In genomic region chr15:67550522-67550921, GRCh38 we compare ENCODE assay signal across 1 cellular context.
TF ChIP-seq lines count a peak whose summit lies in the region.

No MANE protein-coding gene starts in this region.

TF ChIP-seq in K562, 482 proteins besides CTCF, POLR2A, EP300 and RAD21 (continued from another document and continues in another):
- TF ChIP-seq, protein P1, sequence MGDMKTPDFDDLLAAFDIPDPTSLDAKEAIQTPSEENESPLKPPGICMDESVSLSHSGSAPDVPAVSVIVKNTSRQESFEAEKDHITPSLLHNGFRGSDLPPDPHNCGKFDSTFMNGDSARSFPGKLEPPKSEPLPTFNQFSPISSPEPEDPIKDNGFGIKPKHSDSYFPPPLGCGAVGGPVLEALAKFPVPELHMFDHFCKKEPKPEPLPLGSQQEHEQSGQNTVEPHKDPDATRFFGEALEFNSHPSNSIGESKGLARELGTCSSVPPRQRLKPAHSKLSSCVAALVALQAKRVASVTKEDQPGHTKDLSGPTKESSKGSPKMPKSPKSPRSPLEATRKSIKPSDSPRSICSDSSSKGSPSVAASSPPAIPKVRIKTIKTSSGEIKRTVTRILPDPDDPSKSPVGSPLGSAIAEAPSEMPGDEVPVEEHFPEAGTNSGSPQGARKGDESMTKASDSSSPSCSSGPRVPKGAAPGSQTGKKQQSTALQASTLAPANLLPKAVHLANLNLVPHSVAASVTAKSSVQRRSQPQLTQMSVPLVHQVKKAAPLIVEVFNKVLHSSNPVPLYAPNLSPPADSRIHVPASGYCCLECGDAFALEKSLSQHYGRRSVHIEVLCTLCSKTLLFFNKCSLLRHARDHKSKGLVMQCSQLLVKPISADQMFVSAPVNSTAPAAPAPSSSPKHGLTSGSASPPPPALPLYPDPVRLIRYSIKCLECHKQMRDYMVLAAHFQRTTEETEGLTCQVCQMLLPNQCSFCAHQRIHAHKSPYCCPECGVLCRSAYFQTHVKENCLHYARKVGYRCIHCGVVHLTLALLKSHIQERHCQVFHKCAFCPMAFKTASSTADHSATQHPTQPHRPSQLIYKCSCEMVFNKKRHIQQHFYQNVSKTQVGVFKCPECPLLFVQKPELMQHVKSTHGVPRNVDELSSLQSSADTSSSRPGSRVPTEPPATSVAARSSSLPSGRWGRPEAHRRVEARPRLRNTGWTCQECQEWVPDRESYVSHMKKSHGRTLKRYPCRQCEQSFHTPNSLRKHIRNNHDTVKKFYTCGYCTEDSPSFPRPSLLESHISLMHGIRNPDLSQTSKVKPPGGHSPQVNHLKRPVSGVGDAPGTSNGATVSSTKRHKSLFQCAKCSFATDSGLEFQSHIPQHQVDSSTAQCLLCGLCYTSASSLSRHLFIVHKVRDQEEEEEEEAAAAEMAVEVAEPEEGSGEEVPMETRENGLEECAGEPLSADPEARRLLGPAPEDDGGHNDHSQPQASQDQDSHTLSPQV (IDR thresholded peaks at IDR 0.05), result peak; percentile 96
- TF ChIP-seq SMARCA5 (IDR thresholded peaks at IDR 0.05) (no peak), HDAC6 (IDR thresholded peaks at IDR 0.05; ENCODE audit: low read depth, low read length) (no peak), HOXB6 (CRISPR knock-in tag; IDR thresholded peaks at IDR 0.05; ENCODE audit: borderline replicate concordance) (no peak), TEAD1 (CRISPR knock-in tag; IDR thresholded peaks at IDR 0.05) (peak in 1 of 2 experiments; percentile 69; a peak in 1 of 4 replicates), HNRNPL (IDR thresholded peaks at IDR 0.05; ENCODE audit: low read depth, low read length) (no peak), ZBTB33 (CRISPR knock-in tag; IDR thresholded peaks at IDR 0.05) (no peak), E2F1 (CRISPR knock-in tag; IDR thresholded peaks at IDR 0.05) (no peak), EHMT2 (IDR thresholded peaks at IDR 0.05) (peak; percentile 48; the same call in 1 of the 2 replicates), NCOA1 (IDR thresholded peaks at IDR 0.05; ENCODE audit: low read depth) (peak; percentile 78), HDAC8 (tag; IDR thresholded peaks at IDR 0.05) (0 out of 2 replicates have a peak, but pooled peaks have one; percentile 35), DPF2 (IDR thresholded peaks at IDR 0.05) (peak; percentile 89), MED1 (CRISPR knock-in tag; IDR thresholded peaks at IDR 0.05; ENCODE audit: borderline replicate concordance) (no peak), JUND (IDR thresholded peaks at IDR 0.05; ENCODE audit: borderline replicate concordance, low read depth, low read length) (peak; percentile 97), JUND (tag; IDR thresholded peaks at IDR 0.05; ENCODE audit: borderline replicate concordance, low read depth, low read length) (peak; percentile 97; the same call in 2 of the 3 replicates), OTX1 (CRISPR knock-in tag; IDR thresholded peaks at IDR 0.05) (no peak), ZKSCAN8 (CRISPR knock-in tag; IDR thresholded peaks at IDR 0.05) (peak; percentile 69; the same call in 1 of the 2 replicates), HEY1 (CRISPR knock-in tag; IDR thresholded peaks at IDR 0.05; ENCODE audit: borderline replicate concordance) (no peak), KDM2B (CRISPR knock-in tag; IDR thresholded peaks at IDR 0.05) (no peak), SPI1 (IDR thresholded peaks at IDR 0.05; ENCODE audit: borderline replicate concordance, low read depth, low read length) (no peak), ZNF140 (CRISPR knock-in tag; IDR thresholded peaks at IDR 0.05) (no peak), TAF15 (IDR thresholded peaks at IDR 0.05; ENCODE audit: low read depth, low read length) (no peak), ZNF311 (CRISPR knock-in tag; IDR thresholded peaks at IDR 0.05) (no peak), NELFE (IDR thresholded peaks at IDR 0.05; ENCODE audit: insufficient read depth, insufficient read length) (no peak), ZNF143 (CRISPR knock-in tag; IDR thresholded peaks at IDR 0.05) (no peak), FOXK2 (conservative IDR thresholded peaks at IDR 0.05 in 1 of 2, IDR thresholded peaks at IDR 0.05 in 1 of 2; ENCODE audit: low read depth in 2 of 2) (no peak), PHF21A (IDR thresholded peaks at IDR 0.05; ENCODE audit: borderline replicate concordance, low read depth) (no peak), ZNF175 (CRISPR knock-in tag; IDR thresholded peaks at IDR 0.05; ENCODE audit: low read depth) (peak; percentile 75; the same call in 1 of the 2 replicates), ILF3 (IDR thresholded peaks at IDR 0.05; ENCODE audit: borderline replicate concordance) (no peak), ZSCAN29 (IDR thresholded peaks at IDR 0.05) (no peak), JUN (IDR thresholded peaks at IDR 0.05; ENCODE audit: borderline replicate concordance, low read depth, low read length) (peak; percentile 94), JUN (CRISPR knock-in tag; IDR thresholded peaks at IDR 0.05; ENCODE audit: borderline replicate concordance) (no peak), NR2C1 (IDR thresholded peaks at IDR 0.05) (peak; percentile 33; the same call in 1 of the 2 replicates), NR2C1 (tag; IDR thresholded peaks at IDR 0.05) (peak; percentile 80), BRD4 (IDR thresholded peaks at IDR 0.05) (no peak), GTF2E2 (tag; IDR thresholded peaks at IDR 0.05) (no peak; the same call in 1 of the 2 replicates), MECOM (CRISPR knock-in tag; IDR thresholded peaks at IDR 0.05) (no peak), ELK3 (CRISPR knock-in tag; IDR thresholded peaks at IDR 0.05) (no peak), YY1 (IDR thresholded peaks at IDR 0.05; ENCODE audit: borderline replicate concordance in 1 of 3, control insufficient read depth in 1 of 3, extremely low read depth in 1 of 3, insufficient read depth in 3 of 3, insufficient read length in 1 of 3, insufficient replicate concordance in 2 of 3, low read depth in 1 of 3, low read length in 2 of 3) (peak in 1 of 3 experiments; percentile 58)
- TF ChIP-seq, protein P2, sequence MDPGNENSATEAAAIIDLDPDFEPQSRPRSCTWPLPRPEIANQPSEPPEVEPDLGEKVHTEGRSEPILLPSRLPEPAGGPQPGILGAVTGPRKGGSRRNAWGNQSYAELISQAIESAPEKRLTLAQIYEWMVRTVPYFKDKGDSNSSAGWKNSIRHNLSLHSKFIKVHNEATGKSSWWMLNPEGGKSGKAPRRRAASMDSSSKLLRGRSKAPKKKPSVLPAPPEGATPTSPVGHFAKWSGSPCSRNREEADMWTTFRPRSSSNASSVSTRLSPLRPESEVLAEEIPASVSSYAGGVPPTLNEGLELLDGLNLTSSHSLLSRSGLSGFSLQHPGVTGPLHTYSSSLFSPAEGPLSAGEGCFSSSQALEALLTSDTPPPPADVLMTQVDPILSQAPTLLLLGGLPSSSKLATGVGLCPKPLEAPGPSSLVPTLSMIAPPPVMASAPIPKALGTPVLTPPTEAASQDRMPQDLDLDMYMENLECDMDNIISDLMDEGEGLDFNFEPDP (CRISPR knock-in tag; IDR thresholded peaks at IDR 0.05), result no peak
- TF ChIP-seq, protein P3, sequence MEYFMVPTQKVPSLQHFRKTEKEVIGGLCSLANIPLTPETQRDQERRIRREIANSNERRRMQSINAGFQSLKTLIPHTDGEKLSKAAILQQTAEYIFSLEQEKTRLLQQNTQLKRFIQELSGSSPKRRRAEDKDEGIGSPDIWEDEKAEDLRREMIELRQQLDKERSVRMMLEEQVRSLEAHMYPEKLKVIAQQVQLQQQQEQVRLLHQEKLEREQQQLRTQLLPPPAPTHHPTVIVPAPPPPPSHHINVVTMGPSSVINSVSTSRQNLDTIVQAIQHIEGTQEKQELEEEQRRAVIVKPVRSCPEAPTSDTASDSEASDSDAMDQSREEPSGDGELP (CRISPR knock-in tag; IDR thresholded peaks at IDR 0.05; ENCODE audit: borderline replicate concordance), result no peak
- TF ChIP-seq, protein P4, sequence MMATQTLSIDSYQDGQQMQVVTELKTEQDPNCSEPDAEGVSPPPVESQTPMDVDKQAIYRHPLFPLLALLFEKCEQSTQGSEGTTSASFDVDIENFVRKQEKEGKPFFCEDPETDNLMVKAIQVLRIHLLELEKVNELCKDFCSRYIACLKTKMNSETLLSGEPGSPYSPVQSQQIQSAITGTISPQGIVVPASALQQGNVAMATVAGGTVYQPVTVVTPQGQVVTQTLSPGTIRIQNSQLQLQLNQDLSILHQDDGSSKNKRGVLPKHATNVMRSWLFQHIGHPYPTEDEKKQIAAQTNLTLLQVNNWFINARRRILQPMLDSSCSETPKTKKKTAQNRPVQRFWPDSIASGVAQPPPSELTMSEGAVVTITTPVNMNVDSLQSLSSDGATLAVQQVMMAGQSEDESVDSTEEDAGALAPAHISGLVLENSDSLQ (IDR thresholded peaks at IDR 0.05), result 0 out of 2 replicates have a peak, but pooled peaks have one; percentile 14
- TF ChIP-seq, protein P5, sequence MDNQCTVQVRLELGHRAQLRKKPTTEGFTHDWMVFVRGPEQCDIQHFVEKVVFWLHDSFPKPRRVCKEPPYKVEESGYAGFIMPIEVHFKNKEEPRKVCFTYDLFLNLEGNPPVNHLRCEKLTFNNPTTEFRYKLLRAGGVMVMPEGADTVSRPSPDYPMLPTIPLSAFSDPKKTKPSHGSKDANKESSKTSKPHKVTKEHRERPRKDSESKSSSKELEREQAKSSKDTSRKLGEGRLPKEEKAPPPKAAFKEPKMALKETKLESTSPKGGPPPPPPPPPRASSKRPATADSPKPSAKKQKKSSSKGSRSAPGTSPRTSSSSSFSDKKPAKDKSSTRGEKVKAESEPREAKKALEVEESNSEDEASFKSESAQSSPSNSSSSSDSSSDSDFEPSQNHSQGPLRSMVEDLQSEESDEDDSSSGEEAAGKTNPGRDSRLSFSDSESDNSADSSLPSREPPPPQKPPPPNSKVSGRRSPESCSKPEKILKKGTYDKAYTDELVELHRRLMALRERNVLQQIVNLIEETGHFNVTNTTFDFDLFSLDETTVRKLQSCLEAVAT (IDR thresholded peaks at IDR 0.05), result no peak
- TF ChIP-seq, protein P6, sequence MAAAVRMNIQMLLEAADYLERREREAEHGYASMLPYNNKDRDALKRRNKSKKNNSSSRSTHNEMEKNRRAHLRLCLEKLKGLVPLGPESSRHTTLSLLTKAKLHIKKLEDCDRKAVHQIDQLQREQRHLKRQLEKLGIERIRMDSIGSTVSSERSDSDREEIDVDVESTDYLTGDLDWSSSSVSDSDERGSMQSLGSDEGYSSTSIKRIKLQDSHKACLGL (CRISPR knock-in tag; IDR thresholded peaks at IDR 0.05; ENCODE audit: borderline replicate concordance, poor library complexity, severe bottlenecking), result no peak
